In genomic region chr19:17522988-17523872, GRCh38 we compare ENCODE assay signal across 9 cellular contexts. TPM values are rescaled to one million over a fixed set of nuclear protein-coding genes. Genes with fewer than 3 reads are reported as not detected.
DNase-seq lines count a peak whose midpoint lies in the region; ATAC-seq and TF ChIP-seq lines count a peak whose summit lies in the region.
"Had no signal": no experiment of that assay in that cellular context is flagged by ENCODE, and none has a peak within 500 bp of the region (broad histone marks: within the 10 kb centered on the region; RNA-seq: fewer than 3 reads in every experiment).

No MANE protein-coding gene starts in this region.

- H3K4me1 ChIP-seq in thyroid gland (peaks cover 0 to 7% of the 10 kb centered on the region in 2 donors), SJCRH30 (no peaks in the 10 kb centered on the region)

- H3K27me3 ChIP-seq in thyroid gland (no peaks in the 10 kb centered on the region), SJCRH30 (no peaks in the 10 kb centered on the region)

- in situ Hi-C loops in KBM-7 (cut with MboI; ENCODE audit: low pct_unique_long_range_greater_than_20kb, low sequenced_read_pairs), result no loop called here

- intact Hi-C loops in thyroid gland (cut with DNase I), result no loop called here

- peak; percentile 87 for DNase-seq in GM10266 (ENCODE audit: extremely low spot score)
- DNase-seq in KBM-7, result peak; percentile 98
- DNase-seq in activated CD8-positive, alpha-beta memory T cell treated with anti-CD3 and anti-CD28 coated beads, Interleukin-2, amount 50 U/mL, for 48 hours, result peak; percentile 83
- peak; percentile 60 for DNase-seq in left lobe of liver (ENCODE audit: low spot score)
- peak; percentile 11 to 24 for DNase-seq in thyroid gland
- DNase-seq in SJCRH30, result no peak
- DNase-seq in iPS-NIHi7 (ENCODE audit: extremely low spot score), result no peak

- TF ChIP-seq CTCF in GM10266 (IDR thresholded peaks at IDR 0.05; ENCODE audit: control insufficient read depth, insufficient read depth, low read depth, missing control alignments) (no peak), thyroid gland (IDR thresholded peaks at IDR 0.05) (no peak)

- peak; percentile 72 for ATAC-seq in GM21447 (IDR thresholded peaks at IDR 0.05; ENCODE audit: unreplicated experiment)
- ATAC-seq in left lobe of liver, result peak; percentile 72

- H3K9me3 ChIP-seq in thyroid gland, result no peaks in the 10 kb centered on the region
- 0 out of 2 replicates have a peak, but pooled peaks cover 3% of the 10 kb centered on the region for H3K9me3 ChIP-seq in SJCRH30 (replicated peaks)

- no peak for TF ChIP-seq POLR2A in thyroid gland (IDR thresholded peaks at IDR 0.05)

- H3K4me3 ChIP-seq in thyroid gland (replicated peaks in 1 of 3) (no peak overlapping the region), SJCRH30 (no peak overlapping the region)

- H3K27ac ChIP-seq in thyroid gland (no peak overlapping the region), SJCRH30 (no peak overlapping the region)
- H3K27ac ChIP-seq: epithelial cell of prostate had no signal

- WGBS in thyroid gland, 2 donors, result 48 to 52% methylated on average over 23 to 24 of the region's 24 CpGs

- no peaks in the 10 kb centered on the region for H3K36me3 ChIP-seq in thyroid gland
- no peaks in the 10 kb centered on the region; the same call in 1 of the 2 replicates for H3K36me3 ChIP-seq in SJCRH30

RNA-seq across cellular contexts. Expression of gene PGLS, which starts 11.8 kb away (rescaled TPM):
- 38.9 TPM for total RNA-seq in left lobe of liver
- total RNA-seq in thyroid gland, result 100 to 1,000 TPM in 2 of 4 donors, 10 to 100 TPM in 2; 71.5 to 138 (median 97.7) TPM
- total RNA-seq in SJCRH30 (2014; rRNA removed; shearing (Covaris generic)), result 32.9 and 33.3 TPM in 2 replicates

RNA-seq across cellular contexts. Expression of gene COLGALT1, which starts 32.2 kb away (rescaled TPM):
- 31.5 TPM for total RNA-seq in left lobe of liver
- 10 to 100 TPM; 19.3 to 35.9 (median 33.0) TPM for total RNA-seq in thyroid gland
- 115 and 117 TPM in 2 replicates for total RNA-seq in SJCRH30 (2014; rRNA removed; shearing (Covaris generic))

RNA-seq across cellular contexts. Expression of gene SLC27A1, which starts 52.9 kb away (rescaled TPM):
- total RNA-seq in left lobe of liver (7.0 TPM), thyroid gland (10 to 100 TPM; 25.3 to 40.7 (median 28.1) TPM)
- 5.9 and 7.4 TPM in 2 replicates for total RNA-seq in SJCRH30 (2014; rRNA removed; shearing (Covaris generic))

Comparison
In these comparisons a context has a peak if more than half of its experiments do, and no peak if none do; other contexts are left out.
1. DNase-seq: peak in GM10266 (single experiment), KBM-7 (single experiment), activated CD8-positive, alpha-beta memory T cell treated with anti-CD3 and anti-CD28 coated beads, Interleukin-2, amount 50 U/mL, for 48 hours (single experiment), left lobe of liver (single experiment) and thyroid gland (2 of 2); none in SJCRH30 (0 of 2) and iPS-NIHi7 (single experiment).